ENCODE assay signal across 1 cellular context in genomic region chr2:20635698-20636584, GRCh38.
TF ChIP-seq lines count a peak whose summit lies in the region.

No MANE protein-coding gene starts in this region.

TF ChIP-seq in GM23338, 12 proteins besides CTCF, POLR2A, EP300 and RAD21 (continued from another document):
- TF ChIP-seq ZNF462 (CRISPR knock-in tag; IDR thresholded peaks at IDR 0.05) = 0 out of 2 replicates have a peak, but pooled peaks have one; percentile 16
